ENCODE assay signal across 24 cellular contexts in the genomic region with DNA sequence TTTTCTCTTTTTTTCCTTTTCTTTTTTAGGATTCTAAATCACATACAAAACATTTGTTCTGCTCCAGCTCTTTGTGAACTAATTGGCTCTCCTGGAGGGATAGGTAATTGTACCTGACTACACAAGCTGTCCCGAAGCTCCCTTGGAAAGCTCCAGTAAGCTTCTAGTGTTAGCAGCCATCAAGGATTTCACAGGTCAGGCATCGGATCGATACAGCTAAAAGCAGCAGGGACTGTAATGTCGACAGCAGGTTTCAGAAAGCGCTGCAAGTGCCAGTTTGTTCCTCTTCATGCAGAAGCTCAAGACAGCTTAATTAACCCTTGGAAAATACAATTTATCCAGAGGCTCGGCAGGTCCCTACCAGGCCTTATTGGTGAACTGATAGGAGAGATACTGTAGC.
"Had no signal": no experiment of that assay in that cellular context is flagged by ENCODE, and none has a peak within 500 bp of the region (broad histone marks: within the 10 kb centered on the region; RNA-seq: fewer than 3 reads in every experiment).

No MANE protein-coding gene starts in this region.

- H3K9me3 Mint-ChIP-seq: activated naive CD4-positive, alpha-beta T cell treated with anti-CD3 and anti-CD28 coated beads, Interleukin-2, amount 50 U/mL, for 24 hours; activated T-helper 1 cell treated with anti-CD3 and anti-CD28 coated beads, Interleukin-12 subunit alpha, Interleukin-12 subunit beta, Interleukin-2, Interleukin-4 antibody, amounts not matched to agents 30 ng/mL and 10 ng/mL and 1 ng/mL, durations not matched to agents 14 hours and 24 hours and 36 hours; brain; dendritic cell treated with granulocyte-macrophage colony-stimulating factor and Interleukin-4, amounts not matched to agents 40 ng/mL and 50 ng/mL, for 4 days; naive thymus-derived CD4-positive, alpha-beta T cell; stimulated activated naive CD8-positive, alpha-beta T cell treated with anti-CD3 and anti-CD28 coated beads, Interleukin-15, Interleukin-2, amounts not matched to agents 100 ng/mL and 50 ng/mL, for 24 hours had no signal

- H3K4me3 ChIP-seq: lung, ovary, psoas muscle, skin epidermis, thyroid gland had no signal

- H3K27me3 Mint-ChIP-seq: activated naive CD4-positive, alpha-beta T cell treated with anti-CD3 and anti-CD28 coated beads, Interleukin-2, amount 50 U/mL, for 24 hours; brain; dendritic cell treated with granulocyte-macrophage colony-stimulating factor and Interleukin-4, amounts not matched to agents 40 ng/mL and 50 ng/mL, for 4 days; naive thymus-derived CD4-positive, alpha-beta T cell; stimulated activated naive CD8-positive, alpha-beta T cell treated with anti-CD3 and anti-CD28 coated beads, Interleukin-15, Interleukin-2, amounts not matched to agents 100 ng/mL and 50 ng/mL, for 24 hours had no signal

- H3K27ac ChIP-seq: ovary, psoas muscle, skin epidermis, thyroid gland, VCaP had no signal

- H3K27me3 ChIP-seq: ovary, thyroid gland had no signal

- H3K36me3 Mint-ChIP-seq: activated naive CD4-positive, alpha-beta T cell treated with anti-CD3 and anti-CD28 coated beads, Interleukin-2, amount 50 U/mL, for 24 hours; brain; naive thymus-derived CD4-positive, alpha-beta T cell had no signal

- H3K4me3 Mint-ChIP-seq: activated CD8-positive, alpha-beta T cell treated with anti-CD3 and anti-CD28 coated beads, Interleukin-2, amount 10 ng/mL, durations not matched to agents 7 days and 5 days; activated naive CD4-positive, alpha-beta T cell treated with anti-CD3 and anti-CD28 coated beads, Interleukin-2, amount 50 U/mL, for 24 hours; activated T-helper 1 cell treated with anti-CD3 and anti-CD28 coated beads, Interleukin-12 subunit alpha, Interleukin-12 subunit beta, Interleukin-2, Interleukin-4 antibody, amounts not matched to agents 30 ng/mL and 10 ng/mL and 1 ng/mL, durations not matched to agents 14 hours and 24 hours and 36 hours; dendritic cell treated with granulocyte-macrophage colony-stimulating factor and Interleukin-4, amounts not matched to agents 40 ng/mL and 50 ng/mL, for 4 days; naive thymus-derived CD4-positive, alpha-beta T cell; stimulated activated naive CD8-positive, alpha-beta T cell treated with anti-CD3 and anti-CD28 coated beads, Interleukin-15, Interleukin-2, amounts not matched to agents 100 ng/mL and 50 ng/mL, for 24 hours had no signal

- H3K9me3 ChIP-seq: ovary, psoas muscle, thyroid gland had no signal

- H3K27ac Mint-ChIP-seq: activated CD8-positive, alpha-beta T cell treated with anti-CD3 and anti-CD28 coated beads, Interleukin-2, amount 10 ng/mL, durations not matched to agents 7 days and 5 days; activated naive CD4-positive, alpha-beta T cell treated with anti-CD3 and anti-CD28 coated beads, Interleukin-2, amount 50 U/mL, for 24 hours; activated T-helper 1 cell treated with anti-CD3 and anti-CD28 coated beads, Interleukin-12 subunit alpha, Interleukin-12 subunit beta, Interleukin-2, Interleukin-4 antibody, amounts not matched to agents 30 ng/mL and 10 ng/mL and 1 ng/mL, durations not matched to agents 14 hours and 24 hours and 36 hours; dendritic cell treated with granulocyte-macrophage colony-stimulating factor and Interleukin-4, amounts not matched to agents 40 ng/mL and 50 ng/mL, for 4 days; naive thymus-derived CD4-positive, alpha-beta T cell; stimulated activated naive CD8-positive, alpha-beta T cell treated with anti-CD3 and anti-CD28 coated beads, Interleukin-15, Interleukin-2, amounts not matched to agents 100 ng/mL and 50 ng/mL, for 24 hours had no signal

- DNase-seq: activated CD4-positive, alpha-beta T cell treated with anti-CD3 and anti-CD28 coated beads for 1 hour; activated CD4-positive, alpha-beta T cell treated with anti-CD3 and anti-CD28 coated beads, Interleukin-2, amount 50 U/mL, for 1 hour; activated CD8-positive, alpha-beta T cell treated with anti-CD3 and anti-CD28 coated beads, Interleukin-2, amount 10 ng/mL, durations not matched to agents 7 days and 5 days; activated gamma-delta T cell; aorta; caudate nucleus; effector CD4-positive, alpha-beta T cell; erythroblast; foreskin fibroblast; naive thymus-derived CD4-positive, alpha-beta T cell; ovary; psoas muscle; right cardiac atrium; stimulated activated CD4-positive, alpha-beta T cell treated with anti-CD3 and anti-CD28 coated beads, Interleukin-1b, Interleukin-23, amount 100 ng/mL, for 48 hours; substantia nigra; thyroid gland had no signal

- H3K36me3 ChIP-seq: ovary, thyroid gland had no signal

- ATAC-seq: activated CD8-positive, alpha-beta T cell treated with anti-CD3 and anti-CD28 coated beads, Interleukin-2, amount 10 ng/mL, durations not matched to agents 7 days and 5 days; naive thymus-derived CD4-positive, alpha-beta T cell; psoas muscle; right cardiac atrium had no signal

- H3K4me1 ChIP-seq: psoas muscle, thyroid gland had no signal

- H3K4me1 Mint-ChIP-seq: activated naive CD4-positive, alpha-beta T cell treated with anti-CD3 and anti-CD28 coated beads, Interleukin-2, amount 50 U/mL, for 24 hours; brain had no signal
